Comparison of ENCODE assay signal across 9 cellular contexts in genomic region chr13:99322297-99323103, GRCh38. TPM values are rescaled to one million over a fixed set of nuclear protein-coding genes. Genes with fewer than 3 reads are reported as not detected.
DNase-seq lines count a peak whose midpoint lies in the region; ATAC-seq, FAIRE-seq and TF ChIP-seq lines count a peak whose summit lies in the region.
"Had no signal": no experiment of that assay in that cellular context is flagged by ENCODE, and none has a peak within 500 bp of the region (broad histone marks: within the 10 kb centered on the region; RNA-seq: fewer than 3 reads in every experiment).

No MANE protein-coding gene starts in this region.

- peaks cover 6% of the 10 kb centered on the region for H3K4me1 ChIP-seq in hepatocyte (ENCODE audit: insufficient read depth)
- H3K4me1 ChIP-seq in kidney (ENCODE audit: control insufficient read depth in 1 of 2, insufficient read depth in 1 of 2, low read depth in 1 of 2, low read length in 2 of 2), result no peaks in the 10 kb centered on the region

- no peak overlapping the region for H3K4me2 ChIP-seq in hepatocyte

- no peak overlapping the region for H3K9ac ChIP-seq in kidney (ENCODE audit: low read length in 2 of 2)

- no peaks in the 10 kb centered on the region for H3K27me3 Mint-ChIP-seq in activated T-cell treated with anti-CD3 and anti-CD28 coated beads, Interleukin-2, amount 50 U/mL, for 72 hours (ENCODE audit: low read depth)

- H3K27ac Mint-ChIP-seq in activated T-cell treated with anti-CD3 and anti-CD28 coated beads, Interleukin-2, amount 50 U/mL, for 72 hours, result peak overlapping the region; percentile 97

- no peaks in the 10 kb centered on the region for H4K20me1 ChIP-seq in hepatocyte (ENCODE audit: insufficient read depth, poor library complexity, severe bottlenecking)

- H3K36me3 ChIP-seq in GM06990 (ENCODE audit: control insufficient read depth, insufficient read depth, low read length) (no peaks in the 10 kb centered on the region), hepatocyte (replicated peaks; ENCODE audit: insufficient read depth, low read depth) (no peaks in the 10 kb centered on the region), kidney (ENCODE audit: control insufficient read depth in 1 of 2, insufficient read depth in 2 of 2, low read length in 2 of 2) (peaks cover 4% of the 10 kb centered on the region in 2 donors)

- H3K27ac ChIP-seq in hepatocyte, result peak overlapping the region; percentile 32
- no peak overlapping the region for H3K27ac ChIP-seq in kidney (ENCODE audit: low read depth in 2 of 2, low read length in 2 of 2)
- H3K27ac ChIP-seq: SK-N-MC had no signal

- peak; percentile 79 for ATAC-seq in GM21515 (IDR thresholded peaks at IDR 0.05; ENCODE audit: unreplicated experiment)
- peak; percentile 83 to 84 for ATAC-seq in activated T-cell treated with anti-CD3 and anti-CD28 coated beads, Interleukin-2, amount 50 U/mL, for 72 hours (replicated peaks in 1 of 2)

- WGBS in hepatocyte (ENCODE audit: low lambda C conversion rate, missing lambda C conversion rate), result 70% methylated on average over 10 of the region's 10 CpGs

- H3K27me3 ChIP-seq in GM06990 (replicated peaks; ENCODE audit: control insufficient read depth, insufficient read depth, low read length) (no peaks in the 10 kb centered on the region), hepatocyte (no peaks in the 10 kb centered on the region)

- TF ChIP-seq CTCF in GM06990 (IDR thresholded peaks at IDR 0.05; ENCODE audit: insufficient read depth, low read length, poor library complexity, severe bottlenecking) (no peak), hepatocyte (IDR thresholded peaks at IDR 0.05; ENCODE audit: poor library complexity) (no peak), kidney (IDR thresholded peaks at IDR 0.05; ENCODE audit: borderline replicate concordance, extremely low read depth, insufficient read depth) (no peak)

- H3K9me2 ChIP-seq in hepatocyte (replicated peaks; ENCODE audit: insufficient read depth), result no peaks in the 10 kb centered on the region

- H3K4me3 Mint-ChIP-seq in activated T-cell treated with anti-CD3 and anti-CD28 coated beads, Interleukin-2, amount 50 U/mL, for 72 hours, result peak overlapping the region; percentile 57 to 79

- intact Hi-C loops in kidney (cut with DNase I), result no loop called here

- peak; percentile 74 for DNase-seq in GM06990 (ENCODE audit: extremely low read depth, insufficient read length)
- DNase-seq in HS-5 (ENCODE audit: low read depth), result peak; percentile 34
- DNase-seq in activated T-cell treated with anti-CD3 and anti-CD28 coated beads, Interleukin-2, amount 50 U/mL, for 72 hours, result peak; percentile 48 to 71
- no peak for DNase-seq in hepatocyte (ENCODE audit: low spot score)
- DNase-seq in amygdala (lab: John Stamatoyannopoulos, UW), result no peak
- DNase-seq in kidney, result no peak
- no peak for DNase-seq in pons (ENCODE audit: low spot score)

- peaks cover 9 to 32% of the 10 kb centered on the region in 2 donors for H3K36me3 Mint-ChIP-seq in activated T-cell treated with anti-CD3 and anti-CD28 coated beads, Interleukin-2, amount 50 U/mL, for 72 hours (ENCODE audit: insufficient read depth in 2 of 2)

- H3K9me3 Mint-ChIP-seq in activated T-cell treated with anti-CD3 and anti-CD28 coated beads, Interleukin-2, amount 50 U/mL, for 72 hours, result no peaks in the 10 kb centered on the region

- H3K79me2 ChIP-seq in hepatocyte, result no peaks in the 10 kb centered on the region

- H3K4me3 ChIP-seq in GM06990 (replicated peaks; ENCODE audit: low read depth, low read length), result no peak overlapping the region; the same call in 1 of the 2 replicates
- H3K4me3 ChIP-seq in hepatocyte, result no peak overlapping the region
- no peak overlapping the region for H3K4me3 ChIP-seq in kidney (ENCODE audit: low read length in 2 of 2)
- H3K4me3 ChIP-seq: SK-N-MC had no signal

- no peak overlapping the region for H2AFZ ChIP-seq in hepatocyte

- peaks cover 90% of the 10 kb centered on the region for H3K4me1 Mint-ChIP-seq in activated T-cell treated with anti-CD3 and anti-CD28 coated beads, Interleukin-2, amount 50 U/mL, for 72 hours (ENCODE audit: low read depth)

- FAIRE-seq in kidney (lab: Jason Lieb, UNC), result no peak

- H3K9me3 ChIP-seq in hepatocyte (ENCODE audit: low read depth), result no peaks in the 10 kb centered on the region
- no peaks in the 10 kb centered on the region for H3K9me3 ChIP-seq in kidney (ENCODE audit: control insufficient read depth in 1 of 2, low read length in 2 of 2)

RNA-seq across cellular contexts. Expression of gene GPR183, which starts 15.3 kb away (rescaled TPM):
- total RNA-seq in activated T-cell treated with anti-CD3 and anti-CD28 coated beads, Interleukin-2, amount 50 U/mL, for 72 hours, result 10 to 100 TPM; 32.8 to 57.5 TPM
- total RNA-seq in hepatocyte (5.2 and 5.3 TPM in 2 replicates), kidney (11.8 TPM)
- polyA plus RNA-seq in hepatocyte (1.4 and 3.0 TPM in 2 replicates), kidney (ENCODE audit: insufficient read depth, low read depth, low replicate concordance) (1.7 TPM)

Comparison
In these comparisons a context has a peak if more than half of its experiments do, and no peak if none do; other contexts are left out.
1. DNase-seq: peak in GM06990 (single experiment), HS-5 (single experiment) and activated T-cell treated with anti-CD3 and anti-CD28 coated beads, Interleukin-2, amount 50 U/mL, for 72 hours (2 of 2); none in hepatocyte (single experiment), amygdala (0 of 56), kidney (single experiment) and pons (single experiment).